In genomic region chr15:59299919-59300617, GRCh38 we compare ENCODE assay signal across 1 cellular context.
TF ChIP-seq lines count a peak whose summit lies in the region.

No MANE protein-coding gene starts in this region.

TF ChIP-seq in HEK293, 187 proteins besides CTCF, POLR2A, EP300 and RAD21 (continued from another document and continues in another):
- TF ChIP-seq, protein P1, sequence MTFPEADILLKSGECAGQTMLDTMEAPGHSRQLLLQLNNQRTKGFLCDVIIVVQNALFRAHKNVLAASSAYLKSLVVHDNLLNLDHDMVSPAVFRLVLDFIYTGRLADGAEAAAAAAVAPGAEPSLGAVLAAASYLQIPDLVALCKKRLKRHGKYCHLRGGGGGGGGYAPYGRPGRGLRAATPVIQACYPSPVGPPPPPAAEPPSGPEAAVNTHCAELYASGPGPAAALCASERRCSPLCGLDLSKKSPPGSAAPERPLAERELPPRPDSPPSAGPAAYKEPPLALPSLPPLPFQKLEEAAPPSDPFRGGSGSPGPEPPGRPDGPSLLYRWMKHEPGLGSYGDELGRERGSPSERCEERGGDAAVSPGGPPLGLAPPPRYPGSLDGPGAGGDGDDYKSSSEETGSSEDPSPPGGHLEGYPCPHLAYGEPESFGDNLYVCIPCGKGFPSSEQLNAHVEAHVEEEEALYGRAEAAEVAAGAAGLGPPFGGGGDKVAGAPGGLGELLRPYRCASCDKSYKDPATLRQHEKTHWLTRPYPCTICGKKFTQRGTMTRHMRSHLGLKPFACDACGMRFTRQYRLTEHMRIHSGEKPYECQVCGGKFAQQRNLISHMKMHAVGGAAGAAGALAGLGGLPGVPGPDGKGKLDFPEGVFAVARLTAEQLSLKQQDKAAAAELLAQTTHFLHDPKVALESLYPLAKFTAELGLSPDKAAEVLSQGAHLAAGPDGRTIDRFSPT (tag by site-specific recombination; IDR thresholded peaks at IDR 0.05) = 0 out of 2 replicates have a peak, but pooled peaks have one; percentile 23
- TF ChIP-seq EGR2 (tag by site-specific recombination; IDR thresholded peaks at IDR 0.05; ENCODE audit: low read depth) = peak; percentile 80
- no peak for TF ChIP-seq ZNF274 (IDR thresholded peaks at IDR 0.05; ENCODE audit: low read length)
- no peak for TF ChIP-seq ZNF274 (tag by site-specific recombination; IDR thresholded peaks at IDR 0.05; ENCODE audit: borderline replicate concordance)
- TF ChIP-seq ZNF629 (tag by site-specific recombination; IDR thresholded peaks at IDR 0.05) = peak; percentile 87
- TF ChIP-seq ZNF18 (tag by site-specific recombination; IDR thresholded peaks at IDR 0.05) = peak; percentile 69
- TF ChIP-seq, protein P2, sequence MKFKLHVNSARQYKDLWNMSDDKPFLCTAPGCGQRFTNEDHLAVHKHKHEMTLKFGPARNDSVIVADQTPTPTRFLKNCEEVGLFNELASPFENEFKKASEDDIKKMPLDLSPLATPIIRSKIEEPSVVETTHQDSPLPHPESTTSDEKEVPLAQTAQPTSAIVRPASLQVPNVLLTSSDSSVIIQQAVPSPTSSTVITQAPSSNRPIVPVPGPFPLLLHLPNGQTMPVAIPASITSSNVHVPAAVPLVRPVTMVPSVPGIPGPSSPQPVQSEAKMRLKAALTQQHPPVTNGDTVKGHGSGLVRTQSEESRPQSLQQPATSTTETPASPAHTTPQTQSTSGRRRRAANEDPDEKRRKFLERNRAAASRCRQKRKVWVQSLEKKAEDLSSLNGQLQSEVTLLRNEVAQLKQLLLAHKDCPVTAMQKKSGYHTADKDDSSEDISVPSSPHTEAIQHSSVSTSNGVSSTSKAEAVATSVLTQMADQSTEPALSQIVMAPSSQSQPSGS (tag by site-specific recombination; IDR thresholded peaks at IDR 0.05; ENCODE audit: low read depth) = peak; percentile 57
- TF ChIP-seq FEZF1 (tag by site-specific recombination; IDR thresholded peaks at IDR 0.05) = peak; percentile 22; the same call in 1 of the 2 replicates
- TF ChIP-seq, protein P3, sequence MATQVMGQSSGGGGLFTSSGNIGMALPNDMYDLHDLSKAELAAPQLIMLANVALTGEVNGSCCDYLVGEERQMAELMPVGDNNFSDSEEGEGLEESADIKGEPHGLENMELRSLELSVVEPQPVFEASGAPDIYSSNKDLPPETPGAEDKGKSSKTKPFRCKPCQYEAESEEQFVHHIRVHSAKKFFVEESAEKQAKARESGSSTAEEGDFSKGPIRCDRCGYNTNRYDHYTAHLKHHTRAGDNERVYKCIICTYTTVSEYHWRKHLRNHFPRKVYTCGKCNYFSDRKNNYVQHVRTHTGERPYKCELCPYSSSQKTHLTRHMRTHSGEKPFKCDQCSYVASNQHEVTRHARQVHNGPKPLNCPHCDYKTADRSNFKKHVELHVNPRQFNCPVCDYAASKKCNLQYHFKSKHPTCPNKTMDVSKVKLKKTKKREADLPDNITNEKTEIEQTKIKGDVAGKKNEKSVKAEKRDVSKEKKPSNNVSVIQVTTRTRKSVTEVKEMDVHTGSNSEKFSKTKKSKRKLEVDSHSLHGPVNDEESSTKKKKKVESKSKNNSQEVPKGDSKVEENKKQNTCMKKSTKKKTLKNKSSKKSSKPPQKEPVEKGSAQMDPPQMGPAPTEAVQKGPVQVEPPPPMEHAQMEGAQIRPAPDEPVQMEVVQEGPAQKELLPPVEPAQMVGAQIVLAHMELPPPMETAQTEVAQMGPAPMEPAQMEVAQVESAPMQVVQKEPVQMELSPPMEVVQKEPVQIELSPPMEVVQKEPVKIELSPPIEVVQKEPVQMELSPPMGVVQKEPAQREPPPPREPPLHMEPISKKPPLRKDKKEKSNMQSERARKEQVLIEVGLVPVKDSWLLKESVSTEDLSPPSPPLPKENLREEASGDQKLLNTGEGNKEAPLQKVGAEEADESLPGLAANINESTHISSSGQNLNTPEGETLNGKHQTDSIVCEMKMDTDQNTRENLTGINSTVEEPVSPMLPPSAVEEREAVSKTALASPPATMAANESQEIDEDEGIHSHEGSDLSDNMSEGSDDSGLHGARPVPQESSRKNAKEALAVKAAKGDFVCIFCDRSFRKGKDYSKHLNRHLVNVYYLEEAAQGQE (tag by site-specific recombination; IDR thresholded peaks at IDR 0.05) = no peak
- TF ChIP-seq ZNF10 (tag by site-specific recombination; IDR thresholded peaks at IDR 0.05) = peak; percentile 54
- TF ChIP-seq ZFP3 (tag by site-specific recombination; IDR thresholded peaks at IDR 0.05; ENCODE audit: low read depth) = no peak
- TF ChIP-seq YY2 (tag by site-specific recombination; IDR thresholded peaks at IDR 0.05) = peak; percentile 73
- peak; percentile 87 for TF ChIP-seq ZFHX2 (tag by site-specific recombination; conservative IDR thresholded peaks at IDR 0.05)
- TF ChIP-seq ZNF132 (tag by site-specific recombination; IDR thresholded peaks at IDR 0.05; ENCODE audit: borderline replicate concordance) = no peak
- TF ChIP-seq PRDM4 (tag by site-specific recombination; IDR thresholded peaks at IDR 0.05) = peak; percentile 56; the same call in 1 of the 2 replicates
- 0 out of 2 replicates have a peak, but pooled peaks have one; percentile 33 for TF ChIP-seq ZBTB48 (tag by site-specific recombination; IDR thresholded peaks at IDR 0.05)
- peak; percentile 89; the same call in 1 of the 2 replicates for TF ChIP-seq SP7 (tag by site-specific recombination; IDR thresholded peaks at IDR 0.05)
- TF ChIP-seq ZNF366 (tag by site-specific recombination; conservative IDR thresholded peaks at IDR 0.05) = peak; percentile 37; the same call in 1 of the 2 replicates
- TF ChIP-seq KLF9 (tag by site-specific recombination; IDR thresholded peaks at IDR 0.05; ENCODE audit: low read depth) = peak; percentile 70
- no peak for TF ChIP-seq ZBTB26 (tag by site-specific recombination; optimal IDR thresholded peaks at IDR 0.05)
- TF ChIP-seq PRDM6 (tag by site-specific recombination; IDR thresholded peaks at IDR 0.05) = no peak
- peak; percentile 55; the same call in 1 of the 2 replicates for TF ChIP-seq ZNF692 (tag by site-specific recombination; IDR thresholded peaks at IDR 0.05)
- 0 out of 2 replicates have a peak, but pooled peaks have one; percentile 61 for TF ChIP-seq ZNF660 (tag by site-specific recombination; IDR thresholded peaks at IDR 0.05)
- peak; percentile 43; the same call in 1 of the 2 replicates for TF ChIP-seq ZNF785 (tag by site-specific recombination; IDR thresholded peaks at IDR 0.05)
- TF ChIP-seq ZXDB (tag by site-specific recombination; IDR thresholded peaks at IDR 0.05) = 0 out of 2 replicates have a peak, but pooled peaks have one; percentile 24
- TF ChIP-seq, protein P4, sequence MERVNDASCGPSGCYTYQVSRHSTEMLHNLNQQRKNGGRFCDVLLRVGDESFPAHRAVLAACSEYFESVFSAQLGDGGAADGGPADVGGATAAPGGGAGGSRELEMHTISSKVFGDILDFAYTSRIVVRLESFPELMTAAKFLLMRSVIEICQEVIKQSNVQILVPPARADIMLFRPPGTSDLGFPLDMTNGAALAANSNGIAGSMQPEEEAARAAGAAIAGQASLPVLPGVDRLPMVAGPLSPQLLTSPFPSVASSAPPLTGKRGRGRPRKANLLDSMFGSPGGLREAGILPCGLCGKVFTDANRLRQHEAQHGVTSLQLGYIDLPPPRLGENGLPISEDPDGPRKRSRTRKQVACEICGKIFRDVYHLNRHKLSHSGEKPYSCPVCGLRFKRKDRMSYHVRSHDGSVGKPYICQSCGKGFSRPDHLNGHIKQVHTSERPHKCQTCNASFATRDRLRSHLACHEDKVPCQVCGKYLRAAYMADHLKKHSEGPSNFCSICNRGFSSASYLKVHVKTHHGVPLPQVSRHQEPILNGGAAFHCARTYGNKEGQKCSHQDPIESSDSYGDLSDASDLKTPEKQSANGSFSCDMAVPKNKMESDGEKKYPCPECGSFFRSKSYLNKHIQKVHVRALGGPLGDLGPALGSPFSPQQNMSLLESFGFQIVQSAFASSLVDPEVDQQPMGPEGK (tag by site-specific recombination; IDR thresholded peaks at IDR 0.05) = peak; percentile 81
- TF ChIP-seq ZBTB21 (tag by site-specific recombination; IDR thresholded peaks at IDR 0.05) = peak; percentile 77
- TF ChIP-seq ZNF335 (tag by site-specific recombination; conservative IDR thresholded peaks at IDR 0.05) = peak; percentile 63
- TF ChIP-seq ZNF311 (tag by site-specific recombination; IDR thresholded peaks at IDR 0.05; ENCODE audit: borderline replicate concordance) = no peak
- no peak for TF ChIP-seq ZNF23 (tag by site-specific recombination; IDR thresholded peaks at IDR 0.05; ENCODE audit: borderline replicate concordance)
- TF ChIP-seq ZNF600 (tag by site-specific recombination; IDR thresholded peaks at IDR 0.05) = 0 out of 2 replicates have a peak, but pooled peaks have one; percentile 39
- TF ChIP-seq SP2 (tag by site-specific recombination; IDR thresholded peaks at IDR 0.05) = 0 out of 2 replicates have a peak, but pooled peaks have one; percentile 28
- no peak for TF ChIP-seq SCRT2 (tag by site-specific recombination; IDR thresholded peaks at IDR 0.05)
- TF ChIP-seq KLF16 (tag by site-specific recombination; IDR thresholded peaks at IDR 0.05) = peak; percentile 44; the same call in 1 of the 2 replicates
- 0 out of 2 replicates have a peak, but pooled peaks have one; percentile 39 for TF ChIP-seq ZNF324 (tag by site-specific recombination; IDR thresholded peaks at IDR 0.05)
- peak; percentile 73 for TF ChIP-seq ZBTB17 (tag by site-specific recombination; IDR thresholded peaks at IDR 0.05)
- TF ChIP-seq ZFP37 (tag by site-specific recombination; IDR thresholded peaks at IDR 0.05) = 0 out of 2 replicates have a peak, but pooled peaks have one; percentile 35
- peak; percentile 92 for TF ChIP-seq ZSCAN4 (tag by site-specific recombination; IDR thresholded peaks at IDR 0.05)
